ENCODE assay signal across 7 cellular contexts in the genomic region with DNA sequence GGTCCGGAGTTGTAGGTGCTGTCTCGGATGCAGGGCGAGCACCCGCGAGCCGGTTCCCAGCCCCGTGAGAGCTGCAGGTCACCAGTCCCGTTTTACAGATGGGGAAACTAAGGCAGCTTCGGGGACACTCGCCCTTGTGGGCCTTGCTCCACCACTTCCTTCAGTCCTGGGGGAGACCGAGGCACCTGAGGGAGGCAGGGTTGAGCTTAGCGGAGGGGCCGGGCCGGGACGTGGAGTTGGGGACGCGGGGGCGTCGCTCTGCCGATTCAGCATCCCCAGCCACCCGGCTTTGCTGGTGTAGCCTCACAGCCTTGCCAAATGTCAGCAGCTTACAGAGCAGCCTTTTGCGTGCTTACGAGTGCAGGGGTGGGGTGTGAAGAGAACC.
DNase-seq lines count a peak whose midpoint lies in the region; ATAC-seq lines count a peak whose summit lies in the region.

No MANE protein-coding gene starts in this region.

- H3K27ac Mint-ChIP-seq in stimulated activated naive B cell treated with anti-CD40 and anti-IgM and Interleukin-4, amounts not matched to agents 10 μg/mL and 1 μg/mL and 100 μg/mL, for 72 hours: peak overlapping the region; percentile 92

- H3K36me3 Mint-ChIP-seq in stimulated activated naive B cell treated with anti-CD40 and anti-IgM and Interleukin-4, amounts not matched to agents 10 μg/mL and 1 μg/mL and 100 μg/mL, for 72 hours: peaks cover 17 to 18% of the 10 kb centered on the region in 2 donors

- H3K36me3 ChIP-seq in mucosa of stomach (ENCODE audit: control insufficient read depth, insufficient read depth, low read length): no peaks in the 10 kb centered on the region

- H3K4me3 Mint-ChIP-seq in stimulated activated naive B cell treated with anti-CD40 and anti-IgM and Interleukin-4, amounts not matched to agents 10 μg/mL and 1 μg/mL and 100 μg/mL, for 72 hours: peak overlapping the region; percentile 86 to 92

- peak overlapping the region; percentile 93 for H3K4me3 ChIP-seq in mucosa of stomach (ENCODE audit: low read length)

- peak overlapping the region; percentile 83 for H3K9ac ChIP-seq in mucosa of stomach (ENCODE audit: low read length)

- H3K4me1 Mint-ChIP-seq in stimulated activated naive B cell treated with anti-CD40 and anti-IgM and Interleukin-4, amounts not matched to agents 10 μg/mL and 1 μg/mL and 100 μg/mL, for 72 hours: peaks cover 9 to 28% of the 10 kb centered on the region in 2 donors

- H3K27me3 ChIP-seq in mucosa of stomach (ENCODE audit: control insufficient read depth, insufficient read depth, low read length): no peaks in the 10 kb centered on the region

- no peaks in the 10 kb centered on the region for H3K27me3 Mint-ChIP-seq in stimulated activated naive B cell treated with anti-CD40 and anti-IgM and Interleukin-4, amounts not matched to agents 10 μg/mL and 1 μg/mL and 100 μg/mL, for 72 hours

- no peaks in the 10 kb centered on the region for H3K9me3 ChIP-seq in mucosa of stomach (ENCODE audit: control insufficient read depth, low read length)

- DNase-seq in activated CD4-positive, alpha-beta T cell treated with anti-CD3 and anti-CD28 coated beads for 4 hours: peak; percentile 65 to 72
- peak; percentile 54 for DNase-seq in ecto neural progenitor cell (ENCODE audit: low spot score)
- DNase-seq in stimulated activated naive B cell treated with anti-CD40 and anti-IgM and Interleukin-4, amounts not matched to agents 10 μg/mL and 1 μg/mL and 100 μg/mL, for 72 hours: peak; percentile 26
- DNase-seq in NCI-H187 (lab: John Stamatoyannopoulos, UW): no peak

- H3K9me3 Mint-ChIP-seq in stimulated activated naive B cell treated with anti-CD40 and anti-IgM and Interleukin-4, amounts not matched to agents 10 μg/mL and 1 μg/mL and 100 μg/mL, for 72 hours: no peaks in the 10 kb centered on the region

- ATAC-seq in GM18867 (IDR thresholded peaks at IDR 0.05; ENCODE audit: unreplicated experiment): peak; percentile 7
- ATAC-seq in HG03439 (IDR thresholded peaks at IDR 0.05; ENCODE audit: unreplicated experiment): peak; percentile 11
- ATAC-seq in stimulated activated naive B cell treated with anti-CD40 and anti-IgM and Interleukin-4, amounts not matched to agents 10 μg/mL and 1 μg/mL and 100 μg/mL, for 72 hours (replicated peaks): peak; percentile 54 to 56

- H3K4me1 ChIP-seq in mucosa of stomach (ENCODE audit: control insufficient read depth, insufficient read depth, low read length): peaks cover 16% of the 10 kb centered on the region

Comparison
In these comparisons a context has a peak if more than half of its experiments do, and no peak if none do; other contexts are left out.
1. DNase-seq: peak in activated CD4-positive, alpha-beta T cell treated with anti-CD3 and anti-CD28 coated beads for 4 hours (2 of 2), ecto neural progenitor cell (single experiment) and stimulated activated naive B cell treated with anti-CD40 and anti-IgM and Interleukin-4, amounts not matched to agents 10 μg/mL and 1 μg/mL and 100 μg/mL, for 72 hours (single experiment); none in NCI-H187 (0 of 2).
2. Peak in every context shown above with its lines, with median percentiles within 50 percentile points of each other: ATAC-seq.